Comparison of ENCODE assay signal across 1 cellular context in genomic region chr19:47004012-47004465, GRCh38.
TF ChIP-seq lines count a peak whose summit lies in the region.

No MANE protein-coding gene starts in this region.

TF ChIP-seq in IMR-90, 13 proteins besides CTCF, POLR2A, EP300 and RAD21 (continued from another document):
- TF ChIP-seq MXI1 (IDR thresholded peaks at IDR 0.05; ENCODE audit: borderline replicate concordance, low read depth, low read length) (no peak), ELK1 (IDR thresholded peaks at IDR 0.05; ENCODE audit: borderline replicate concordance, low read depth, low read length) (no peak), USF2 (IDR thresholded peaks at IDR 0.05; ENCODE audit: low read depth, low read length) (no peak)
